2 cellular contexts compared by ENCODE assay signal in the genomic region with DNA sequence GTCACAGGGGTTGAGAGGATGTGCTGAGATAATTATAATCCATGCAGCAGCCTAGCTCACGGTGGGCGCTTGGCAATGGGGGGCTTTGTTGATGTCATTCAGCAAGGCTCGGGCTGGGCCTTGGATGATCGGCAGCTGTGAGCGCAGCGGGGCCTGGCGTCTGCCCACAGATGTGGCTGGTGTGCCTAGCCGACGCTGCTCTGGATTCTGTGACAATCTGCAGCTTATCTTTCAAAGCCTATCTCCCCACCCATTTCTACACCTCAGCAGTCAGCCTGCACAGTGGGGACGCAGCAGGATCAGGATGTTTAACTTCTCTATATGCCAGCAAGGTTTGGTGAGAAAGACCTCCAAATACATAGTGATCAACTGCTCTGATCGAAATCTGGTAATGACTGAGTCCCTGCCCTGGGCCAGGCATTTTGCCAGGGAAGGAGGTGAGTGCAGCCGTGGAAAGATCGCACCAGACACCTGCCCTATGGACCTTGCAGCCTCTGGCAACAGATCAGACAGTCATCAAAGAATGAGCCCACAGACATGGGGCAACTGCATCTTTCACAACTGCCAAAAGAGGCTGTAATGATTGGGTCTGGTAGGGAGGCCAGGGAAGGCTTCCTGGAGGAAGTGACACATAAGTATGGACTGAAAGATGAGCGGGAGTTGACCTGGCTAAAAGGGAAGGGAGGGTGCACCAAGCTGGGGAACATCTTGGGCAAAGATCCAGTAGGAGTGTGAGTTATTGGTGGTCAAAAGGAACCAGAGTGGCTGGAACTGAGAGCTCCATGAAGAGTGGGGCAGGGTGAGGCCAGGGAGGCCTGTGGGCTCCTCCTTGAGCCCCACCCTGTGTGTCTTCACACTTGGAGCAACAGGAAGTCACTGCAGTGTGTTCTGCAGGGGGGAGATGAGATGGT.
TF ChIP-seq lines count a peak whose summit lies in the region.

No MANE protein-coding gene starts in this region.

TF ChIP-seq in A549, 52 proteins besides CTCF, POLR2A, EP300 and RAD21 (continued from another document and continues in another):
- no peak for TF ChIP-seq PHF8 (IDR thresholded peaks at IDR 0.05; ENCODE audit: borderline replicate concordance, low read depth)
- no peak for TF ChIP-seq EHMT2 (IDR thresholded peaks at IDR 0.05; ENCODE audit: low read depth)
- no peak for TF ChIP-seq RCOR1 (IDR thresholded peaks at IDR 0.05; ENCODE audit: low read depth, low read length)
- TF ChIP-seq ATOH8 (CRISPR knock-in tag; IDR thresholded peaks at IDR 0.05; ENCODE audit: low read depth), result 0 out of 2 replicates have a peak, but pooled peaks have one; percentile 27
- TF ChIP-seq CHD2 (IDR thresholded peaks at IDR 0.05; ENCODE audit: low read length, partially characterized antibody), result no peak
- TF ChIP-seq NPAS2 (CRISPR knock-in tag; IDR thresholded peaks at IDR 0.05; ENCODE audit: borderline replicate concordance), result no peak
- TF ChIP-seq, protein P1, sequence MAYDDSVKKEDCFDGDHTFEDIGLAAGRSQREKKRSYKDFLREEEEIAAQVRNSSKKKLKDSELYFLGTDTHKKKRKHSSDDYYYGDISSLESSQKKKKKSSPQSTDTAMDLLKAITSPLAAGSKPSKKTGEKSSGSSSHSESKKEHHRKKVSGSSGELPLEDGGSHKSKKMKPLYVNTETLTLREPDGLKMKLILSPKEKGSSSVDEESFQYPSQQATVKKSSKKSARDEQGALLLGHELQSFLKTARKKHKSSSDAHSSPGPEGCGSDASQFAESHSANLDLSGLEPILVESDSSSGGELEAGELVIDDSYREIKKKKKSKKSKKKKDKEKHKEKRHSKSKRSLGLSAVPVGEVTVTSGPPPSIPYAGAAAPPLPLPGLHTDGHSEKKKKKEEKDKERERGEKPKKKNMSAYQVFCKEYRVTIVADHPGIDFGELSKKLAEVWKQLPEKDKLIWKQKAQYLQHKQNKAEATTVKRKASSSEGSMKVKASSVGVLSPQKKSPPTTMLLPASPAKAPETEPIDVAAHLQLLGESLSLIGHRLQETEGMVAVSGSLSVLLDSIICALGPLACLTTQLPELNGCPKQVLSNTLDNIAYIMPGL (CRISPR knock-in tag; IDR thresholded peaks at IDR 0.05; ENCODE audit: borderline replicate concordance), result no peak
- no peak for TF ChIP-seq MAFK (IDR thresholded peaks at IDR 0.05; ENCODE audit: partially characterized antibody)
- TF ChIP-seq ZNF302 (CRISPR knock-in tag; IDR thresholded peaks at IDR 0.05), result no peak
- no peak for TF ChIP-seq CHD4 (IDR thresholded peaks at IDR 0.05; ENCODE audit: borderline replicate concordance)
- no peak for TF ChIP-seq HOXA7 (CRISPR knock-in tag; IDR thresholded peaks at IDR 0.05)
- no peak for TF ChIP-seq HDAC2 (IDR thresholded peaks at IDR 0.05)
- TF ChIP-seq ZSCAN20 (CRISPR knock-in tag; IDR thresholded peaks at IDR 0.05), result no peak
- no peak for TF ChIP-seq FOXS1 (CRISPR knock-in tag; IDR thresholded peaks at IDR 0.05)
- peak; percentile 91 to 94 for TF ChIP-seq CEBPB (IDR thresholded peaks at IDR 0.05)
- TF ChIP-seq HEYL (CRISPR knock-in tag; IDR thresholded peaks at IDR 0.05), result no peak
- TF ChIP-seq REST (IDR thresholded peaks at IDR 0.05), result no peak
- TF ChIP-seq KDM5A (IDR thresholded peaks at IDR 0.05), result no peak
- peak; percentile 64; the same call in 1 of the 3 replicates for TF ChIP-seq BCL3 (IDR thresholded peaks at IDR 0.05)
- TF ChIP-seq JUN (IDR thresholded peaks at IDR 0.05), result peak; percentile 84 to 87; a peak in 4 of 5 replicates
- TF ChIP-seq KDM1A (IDR thresholded peaks at IDR 0.05; ENCODE audit: low read depth), result no peak
- no peak for TF ChIP-seq CBX8 (IDR thresholded peaks at IDR 0.05)
- no peak for TF ChIP-seq TP53 (CRISPR knock-in tag; IDR thresholded peaks at IDR 0.05)
- TF ChIP-seq CBX2 (IDR thresholded peaks at IDR 0.05; ENCODE audit: borderline replicate concordance, low read depth), result no peak
- TF ChIP-seq TFCP2L1 (CRISPR knock-in tag; IDR thresholded peaks at IDR 0.05), result no peak
- TF ChIP-seq HOXB5 (CRISPR knock-in tag; IDR thresholded peaks at IDR 0.05), result no peak

TF ChIP-seq in SK-N-SH treated with all-trans-retinoic acid at 6 μM for 48 hours, 23 proteins besides CTCF, POLR2A, EP300 and RAD21 (continued from another document):
- TF ChIP-seq TSHZ2 (CRISPR knock-in tag; IDR thresholded peaks at IDR 0.05) (no peak), ZNF70 (CRISPR knock-in tag; IDR thresholded peaks at IDR 0.05) (no peak), ZNF8 (CRISPR knock-in tag; IDR thresholded peaks at IDR 0.05) (no peak), GLIS3 (CRISPR knock-in tag; IDR thresholded peaks at IDR 0.05) (no peak), OSR1 (CRISPR knock-in tag; IDR thresholded peaks at IDR 0.05) (no peak), BACH2 (CRISPR knock-in tag; IDR thresholded peaks at IDR 0.05; ENCODE audit: borderline replicate concordance) (no peak), RARB (CRISPR knock-in tag; IDR thresholded peaks at IDR 0.05) (no peak)
- TF ChIP-seq, protein P2, sequence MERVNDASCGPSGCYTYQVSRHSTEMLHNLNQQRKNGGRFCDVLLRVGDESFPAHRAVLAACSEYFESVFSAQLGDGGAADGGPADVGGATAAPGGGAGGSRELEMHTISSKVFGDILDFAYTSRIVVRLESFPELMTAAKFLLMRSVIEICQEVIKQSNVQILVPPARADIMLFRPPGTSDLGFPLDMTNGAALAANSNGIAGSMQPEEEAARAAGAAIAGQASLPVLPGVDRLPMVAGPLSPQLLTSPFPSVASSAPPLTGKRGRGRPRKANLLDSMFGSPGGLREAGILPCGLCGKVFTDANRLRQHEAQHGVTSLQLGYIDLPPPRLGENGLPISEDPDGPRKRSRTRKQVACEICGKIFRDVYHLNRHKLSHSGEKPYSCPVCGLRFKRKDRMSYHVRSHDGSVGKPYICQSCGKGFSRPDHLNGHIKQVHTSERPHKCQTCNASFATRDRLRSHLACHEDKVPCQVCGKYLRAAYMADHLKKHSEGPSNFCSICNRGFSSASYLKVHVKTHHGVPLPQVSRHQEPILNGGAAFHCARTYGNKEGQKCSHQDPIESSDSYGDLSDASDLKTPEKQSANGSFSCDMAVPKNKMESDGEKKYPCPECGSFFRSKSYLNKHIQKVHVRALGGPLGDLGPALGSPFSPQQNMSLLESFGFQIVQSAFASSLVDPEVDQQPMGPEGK (CRISPR knock-in tag; IDR thresholded peaks at IDR 0.05; ENCODE audit: borderline replicate concordance), result no peak
TF ChIP-seq in SK-N-SH treated with all-trans-retinoic acid at 6 μM for 48 hours: peak in this region for 0.
